In the genomic region with DNA sequence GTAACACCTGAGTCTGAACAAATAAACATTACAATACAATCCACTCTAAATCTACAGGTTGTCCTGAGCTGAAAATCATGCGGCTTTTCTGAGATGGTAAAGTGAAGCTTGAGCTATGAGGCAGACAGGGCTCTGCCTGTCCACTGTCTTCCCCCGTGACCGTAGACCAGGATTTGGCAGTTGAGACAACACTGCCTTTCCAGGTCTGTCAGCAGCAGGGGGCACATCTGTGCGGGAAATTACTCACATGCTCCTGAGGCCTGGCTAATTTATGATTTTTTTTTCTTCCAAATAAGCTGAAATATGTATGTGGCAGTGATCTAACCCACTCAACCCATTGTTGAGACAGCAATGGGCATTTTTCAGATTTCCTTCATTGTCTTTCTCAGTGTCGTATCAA, we compare ENCODE assay signal across 11 cellular contexts.
DNase-seq lines count a peak whose midpoint lies in the region; ATAC-seq and TF ChIP-seq lines count a peak whose summit lies in the region.
"Had no signal": no experiment of that assay in that cellular context is flagged by ENCODE, and none has a peak within 500 bp of the region (broad histone marks: within the 10 kb centered on the region; RNA-seq: fewer than 3 reads in every experiment).

No MANE protein-coding gene starts in this region.

- peak; percentile 15 for TF ChIP-seq CTCF in AG04449 (IDR thresholded peaks at IDR 0.05; ENCODE audit: insufficient read depth, low read length, missing control alignments)

- no peak overlapping the region for H3K4me3 ChIP-seq in AG04449 (ENCODE audit: low read depth, low read length)

- ATAC-seq in HG02970 (IDR thresholded peaks at IDR 0.05; ENCODE audit: low FRiP score, unreplicated experiment) (no peak), GM21528 (IDR thresholded peaks at IDR 0.05; ENCODE audit: low FRiP score, unreplicated experiment) (no peak)

- DNase-seq in AG04449 (ENCODE audit: low read depth, low spot score) (no peak), HT1080 (ENCODE audit: low read depth) (peak; percentile 62), cerebellar nuclear complex (lab: John Stamatoyannopoulos, UW) (peak; percentile 89 to 97), iris pigment epithelial cell (ENCODE audit: low read depth) (peak; percentile 55), HuH-7 (ENCODE audit: low spot score) (no peak)
- DNase-seq in activated naive CD4-positive, alpha-beta T cell (lab: John Stamatoyannopoulos, UW) = no peak
- DNase-seq: activated T-cell treated with anti-CD3 and anti-CD28 coated beads, Interleukin-2, amount 50 U/mL, for 1 hour; CD4-positive, CD25-positive, alpha-beta regulatory T cell; NCI-H226 had no signal

- POLR2A ChIA-PET in AG04449 (lab: Yijun Ruan, JAX) = no interaction called here

- CTCF ChIA-PET in AG04449 (lab: Yijun Ruan, JAX) = interaction anchor here (0.5 to 1.7 kb wide), 9 partner anchors 9 to 1256 kb away, joined by 3 to 8 read pairs (median 3); no protein-coding TSS in a partner anchor

Comparison
In these comparisons a context has a peak if more than half of its experiments do, and no peak if none do; other contexts are left out.
1. DNase-seq: peak in HT1080 (single experiment), cerebellar nuclear complex (2 of 2) and iris pigment epithelial cell (single experiment); none in AG04449 (single experiment), HuH-7 (single experiment) and activated naive CD4-positive, alpha-beta T cell (0 of 4).